Comparison of ENCODE assay signal across 9 cellular contexts in genomic region chr14:61512508-61512907, GRCh38.
DNase-seq lines count a peak whose midpoint lies in the region; ATAC-seq and TF ChIP-seq lines count a peak whose summit lies in the region.
"Had no signal": no experiment of that assay in that cellular context is flagged by ENCODE, and none has a peak within 500 bp of the region (broad histone marks: within the 10 kb centered on the region; RNA-seq: fewer than 3 reads in every experiment).

No MANE protein-coding gene starts in this region.

- no peaks in the 10 kb centered on the region for H3K9me2 ChIP-seq in GM23248 (ENCODE audit: insufficient read depth)

- in situ Hi-C loops in GM23248 (cut with MboI) = no loop called here

- H3K4me1 ChIP-seq in ACC112 (ENCODE audit: control insufficient read depth, insufficient read depth, low read length, unreplicated experiment) = peaks cover 54% of the 10 kb centered on the region
- H3K4me1 ChIP-seq in GM23248 (ENCODE audit: insufficient read depth) = peaks cover 43% of the 10 kb centered on the region
- peaks cover 20 to 86% of the 10 kb centered on the region in 2 donors for H3K4me1 ChIP-seq in left lung

- peak overlapping the region; percentile 76 for H3K4me2 ChIP-seq in GM23248 (ENCODE audit: unreplicated experiment)

- H3K9me3 ChIP-seq in GM23248 (ENCODE audit: low read depth) (no peaks in the 10 kb centered on the region), left lung (no peaks in the 10 kb centered on the region)

- H4K20me1 ChIP-seq in GM23248 (ENCODE audit: insufficient read depth) = no peaks in the 10 kb centered on the region

- H3F3A ChIP-seq in GM23248 (ENCODE audit: insufficient read depth) = peaks cover 44% of the 10 kb centered on the region

- peak overlapping the region; percentile 74 for H3K9ac ChIP-seq in GM23248

- peak; percentile 75 for DNase-seq in GM23248
- peak; percentile 27 for DNase-seq in astrocyte of the hippocampus (ENCODE audit: low read depth, low spot score)
- DNase-seq in left lung = no peak
- no peak for DNase-seq in GF-D8 (lab: John Stamatoyannopoulos, UW)
- no peak for DNase-seq in NCI-H2107 (lab: John Stamatoyannopoulos, UW)
- no peak for DNase-seq in germinal center (ENCODE audit: low spot score)
- DNase-seq: NCI-H1105 had no signal

- no peak overlapping the region for H3K4me3 ChIP-seq in ACC112 (ENCODE audit: low read depth, low read length)
- peak overlapping the region; percentile 27; the same call in 1 of the 2 replicates for H3K4me3 ChIP-seq in GM23248
- no peak overlapping the region for H3K4me3 ChIP-seq in left lung

- H3K27ac ChIP-seq in ACC112 (ENCODE audit: low read depth, low read length) (peak overlapping the region; percentile 76), GM23248 (peak overlapping the region; percentile 88), left lung (peak overlapping the region; percentile 63 to 72)

- TF ChIP-seq CTCF in left lung (IDR thresholded peaks at IDR 0.05) = no peak

- H3K79me2 ChIP-seq in ACC112 (ENCODE audit: control insufficient read depth, insufficient read depth, low read length, unreplicated experiment) = no peaks in the 10 kb centered on the region
- H3K79me2 ChIP-seq in GM23248 (ENCODE audit: insufficient read depth) = no peaks in the 10 kb centered on the region

- intact Hi-C loops in left lung (cut with DNase I) = no loop called here

- no peaks in the 10 kb centered on the region for H3K27me3 ChIP-seq in ACC112 (ENCODE audit: insufficient read depth, low read length)
- H3K27me3 ChIP-seq in GM23248 (replicated peaks; ENCODE audit: insufficient read depth) = no peaks in the 10 kb centered on the region
- no peaks in the 10 kb centered on the region for H3K27me3 ChIP-seq in left lung

- ATAC-seq in left lung (peak; percentile 9), GM19463 (IDR thresholded peaks at IDR 0.05; ENCODE audit: unreplicated experiment) (no peak)

- H2AFZ ChIP-seq in ACC112 (ENCODE audit: low read length, unreplicated experiment) = no peak overlapping the region
- peak overlapping the region; percentile 54 for H2AFZ ChIP-seq in GM23248

- no peaks in the 10 kb centered on the region for H3K36me3 ChIP-seq in ACC112 (ENCODE audit: insufficient read depth, low read length)
- H3K36me3 ChIP-seq in GM23248 (ENCODE audit: low read depth) = no peaks in the 10 kb centered on the region
- H3K36me3 ChIP-seq in left lung = no peaks in the 10 kb centered on the region

Comparison
In these comparisons a context has a peak if more than half of its experiments do, and no peak if none do; other contexts are left out.
1. DNase-seq: peak in GM23248 (single experiment) and astrocyte of the hippocampus (single experiment); none in left lung (0 of 2), GF-D8 (single experiment), NCI-H2107 (single experiment) and germinal center (single experiment).
2. Peak in every context shown above with its lines, with median percentiles within 50 percentile points of each other: H3K27ac ChIP-seq.